18 cellular contexts compared by ENCODE assay signal in genomic region chr1:201774224-201774982, GRCh38. TPM values are rescaled to one million over a fixed set of nuclear protein-coding genes. Genes with fewer than 3 reads are reported as not detected.
DNase-seq lines count a peak whose midpoint lies in the region; ATAC-seq, FAIRE-seq and TF ChIP-seq lines count a peak whose summit lies in the region.
"Had no signal": no experiment of that assay in that cellular context is flagged by ENCODE, and none has a peak within 500 bp of the region (broad histone marks: within the 10 kb centered on the region; RNA-seq: fewer than 3 reads in every experiment).

No MANE protein-coding gene starts in this region.

- H3K4me1 ChIP-seq in endothelial cell of umbilical vein (ENCODE audit: control insufficient read depth, extremely low read depth, insufficient read depth, low read length) = peaks cover 48% of the 10 kb centered on the region

- H3K36me3 ChIP-seq in endothelial cell of umbilical vein (ENCODE audit: control insufficient read depth in 2 of 2, extremely low read depth in 1 of 2, insufficient read depth in 2 of 2, low read length in 2 of 2) = no peaks in the 10 kb centered on the region

- CTCF ChIA-PET in endothelial cell of umbilical vein (lab: Charles Lee) (interaction anchor here (0.7 to 2.1 kb wide), 14 partner anchors 11 to 244 kb away, joined by 3 to 12 read pairs (median 4); no protein-coding TSS in a partner anchor), Calu3 (lab: Charles Lee) (no interaction called here)

- peaks cover 22% of the 10 kb centered on the region for H3K9me3 Mint-ChIP-seq in mesothelial cell of epicardium
- no peaks in the 10 kb centered on the region for H3K9me3 Mint-ChIP-seq in Calu3 (ENCODE audit: low read depth, unreplicated experiment)

- H3K79me2 ChIP-seq in endothelial cell of umbilical vein (ENCODE audit: control insufficient read depth, insufficient read depth, low read length) = peaks cover 53% of the 10 kb centered on the region

- H3K27me3 Mint-ChIP-seq in mesothelial cell of epicardium (ENCODE audit: low read depth) (no peaks in the 10 kb centered on the region), Calu3 (ENCODE audit: unreplicated experiment) (peaks cover 13% of the 10 kb centered on the region)
- H3K27me3 Mint-ChIP-seq: activated CD4-positive, alpha-beta memory T cell treated with anti-CD3 and anti-CD28 coated beads for 36 hours; brain had no signal

- no peaks in the 10 kb centered on the region for H4K20me1 ChIP-seq in endothelial cell of umbilical vein (replicated peaks; ENCODE audit: control insufficient read depth, extremely low read depth, insufficient read depth, low read length)

- no peak overlapping the region for H3K4me3 ChIP-seq in endothelial cell of umbilical vein (replicated peaks in 1 of 3; ENCODE audit: insufficient read depth in 1 of 3, low read depth in 1 of 3, low read length in 3 of 3)
- H3K4me3 ChIP-seq: MG63, tibial nerve had no signal

- dilution Hi-C loops in endothelial cell of umbilical vein (cut with MboI; ENCODE audit: extremely low pct_ligation_motif_present, low sequenced_read_pairs) = no loop called here

- FAIRE-seq in endothelial cell of umbilical vein (lab: Jason Lieb, UNC) = no peak

- H2AFZ ChIP-seq in endothelial cell of umbilical vein (ENCODE audit: low read depth, low read length) = no peak overlapping the region

- intact Hi-C loops in endothelial cell of umbilical vein (cut with micrococcal nuclease) = no loop called here
- intact Hi-C loops in Calu3 (cut with micrococcal nuclease; ENCODE audit: unreplicated experiment) = no loop called here

- BruUV-seq in endothelial cell of umbilical vein (replicated peaks; lab: Mats Ljungman, UMichigan) (TSS peak; percentile 38), Calu3 (replicated peaks; lab: Mats Ljungman, UMichigan) (no TSS peak)

- peak overlapping the region; percentile 44 for H3K9ac ChIP-seq in endothelial cell of umbilical vein (replicated peaks; ENCODE audit: extremely low read depth, insufficient read depth, low read length)

- no peaks in the 10 kb centered on the region for H3K9me3 ChIP-seq in endothelial cell of umbilical vein (replicated peaks; ENCODE audit: control insufficient read depth, insufficient read depth, low read length)

- H3K36me3 Mint-ChIP-seq in mesothelial cell of epicardium (peaks cover 32% of the 10 kb centered on the region), Calu3 (ENCODE audit: insufficient read depth, unreplicated experiment) (no peaks in the 10 kb centered on the region)
- H3K36me3 Mint-ChIP-seq: activated CD4-positive, alpha-beta memory T cell treated with anti-CD3 and anti-CD28 coated beads for 36 hours had no signal

- H3K9me1 ChIP-seq in endothelial cell of umbilical vein (replicated peaks; ENCODE audit: control insufficient read depth, extremely low read depth, insufficient read depth, low read length) = no peaks in the 10 kb centered on the region

- no peak for ATAC-seq in HG02763 (IDR thresholded peaks at IDR 0.05; ENCODE audit: unreplicated experiment)

- no peak for TF ChIP-seq POLR2A in endothelial cell of umbilical vein (IDR thresholded peaks at IDR 0.05; ENCODE audit: low read depth, low read length)

- TF ChIP-seq CTCF in endothelial cell of umbilical vein (IDR thresholded peaks at IDR 0.05; ENCODE audit: extremely low read depth in 1 of 2, insufficient read depth in 1 of 2, low read depth in 1 of 2, low read length in 2 of 2) = no peak
- no peak for TF ChIP-seq CTCF in mesothelial cell of epicardium (IDR thresholded peaks at IDR 0.05; ENCODE audit: unreplicated experiment)
- no peak for TF ChIP-seq CTCF in Calu3 (IDR thresholded peaks at IDR 0.05; ENCODE audit: unreplicated experiment)

- H3K4me2 ChIP-seq in endothelial cell of umbilical vein (ENCODE audit: insufficient read depth, low read length) = peak overlapping the region; percentile 62

- POLR2A ChIA-PET in endothelial cell of umbilical vein (lab: Charles Lee) = interaction anchor here (0.7 to 1.5 kb wide), 5 partner anchors 10 to 34 kb away, joined by 3 to 5 read pairs (median 4); no protein-coding TSS in a partner anchor

- H3K27me3 ChIP-seq in endothelial cell of umbilical vein (ENCODE audit: control insufficient read depth in 2 of 2, insufficient read depth in 2 of 2, low read length in 2 of 2) = no peaks in the 10 kb centered on the region
- H3K27me3 ChIP-seq: MG63, tibial nerve had no signal

- DNase-seq in AG20443 (ENCODE audit: low spot score) (peak; percentile 64), NCI-H226 (peak; percentile 82), endothelial cell of umbilical vein (ENCODE audit: low read depth, low spot score) (no peak), mesothelial cell of epicardium (ENCODE audit: low spot score in 2 of 2, unreplicated experiment in 2 of 2) (no peak), Calu3 (no peak), NCI-H2196 treated with DMSO at 0.1 percent for 48 hours (lab: John Stamatoyannopoulos, UW; ENCODE audit: unreplicated experiment) (no peak), OCI-M2 (lab: John Stamatoyannopoulos, UW; ENCODE audit: unreplicated experiment) (no peak)
- DNase-seq: activated CD4-positive, alpha-beta memory T cell treated with anti-CD3 and anti-CD28 coated beads for 36 hours; DMS153; MG63; NCI-H2107; NK-92 treated with Interleukin-12 subunit alpha and Interleukin-12 subunit beta, amount 100 ng/mL, for 24 hours; stimulated activated CD4-positive, alpha-beta T cell treated with anti-CD3 and anti-CD28 coated beads, Interleukin-15, amount 100 ng/mL, for 24 hours had no signal

- peaks cover 30% of the 10 kb centered on the region for H3K4me1 Mint-ChIP-seq in mesothelial cell of epicardium
- peaks cover 13% of the 10 kb centered on the region for H3K4me1 Mint-ChIP-seq in Calu3 (ENCODE audit: low read depth, unreplicated experiment)
- H3K4me1 Mint-ChIP-seq: B cell, memory B cell had no signal

- peak overlapping the region; percentile 70 for H3K27ac ChIP-seq in endothelial cell of umbilical vein (ENCODE audit: insufficient read depth, low read depth, low read length)

- H3K27ac Mint-ChIP-seq in mesothelial cell of epicardium (peak overlapping the region; percentile 41), Calu3 (ENCODE audit: unreplicated experiment) (no peak overlapping the region)
- H3K27ac Mint-ChIP-seq: activated CD4-positive, alpha-beta memory T cell treated with anti-CD3 and anti-CD28 coated beads for 36 hours; B cell; brain; memory B cell had no signal

- H3K4me3 Mint-ChIP-seq in mesothelial cell of epicardium (no peak overlapping the region), Calu3 (ENCODE audit: low read depth, unreplicated experiment) (no peak overlapping the region)
- H3K4me3 Mint-ChIP-seq: activated CD4-positive, alpha-beta memory T cell treated with anti-CD3 and anti-CD28 coated beads for 36 hours; B cell; brain; memory B cell had no signal

TF ChIP-seq in endothelial cell of umbilical vein, 7 proteins besides CTCF, POLR2A, EP300 and RAD21:
- no peak for TF ChIP-seq FOS (IDR thresholded peaks at IDR 0.05; ENCODE audit: borderline replicate concordance, insufficient read depth, low read length)
- TF ChIP-seq JUN (IDR thresholded peaks at IDR 0.05; ENCODE audit: borderline replicate concordance, insufficient read depth, insufficient read length, low read depth) = no peak
- TF ChIP-seq MAX (IDR thresholded peaks at IDR 0.05; ENCODE audit: insufficient read depth, insufficient read length) = no peak
- no peak for TF ChIP-seq EZH2 (IDR thresholded peaks at IDR 0.05; ENCODE audit: borderline replicate concordance, low read depth, low read length, severe bottlenecking)
- TF ChIP-seq POLR2AphosphoS5 (IDR thresholded peaks at IDR 0.05; ENCODE audit: insufficient read depth, low read depth, low read length) = no peak
- TF ChIP-seq GATA2 (IDR thresholded peaks at IDR 0.05; ENCODE audit: insufficient read depth, insufficient read length, low read depth, low read length) = peak; percentile 17
- TF ChIP-seq MYC (IDR thresholded peaks at IDR 0.05; ENCODE audit: low read depth, low read length) = no peak

RNA-seq across cellular contexts. Expression of gene IPO9, which starts 54.6 kb away (rescaled TPM):
- total RNA-seq in endothelial cell of umbilical vein = 104 and 114 TPM in 2 replicates
- 53.4 and 74.6 TPM in 2 replicates for polyA plus RNA-seq in endothelial cell of umbilical vein
- 45.5 and 50.1 TPM in 2 replicates for polyA plus RNA-seq in endothelial cell of umbilical vein (2011; cell fraction: cytosol; rRNA removed)
- 107 and 131 TPM in 2 replicates for polyA plus RNA-seq in endothelial cell of umbilical vein (2011; cell fraction: nucleus; rRNA removed)
- 44.5 and 54.7 TPM in 2 replicates for polyA plus RNA-seq in endothelial cell of umbilical vein (2012)
- polyA minus RNA-seq in endothelial cell of umbilical vein = 110 and 137 TPM in 2 replicates
- 61.2 TPM for polyA minus RNA-seq in endothelial cell of umbilical vein (2011; cell fraction: cytosol; rRNA and poly(A)+ RNA removed)
- polyA minus RNA-seq in endothelial cell of umbilical vein (2011; cell fraction: nucleus; rRNA and poly(A)+ RNA removed) = 56.8 and 85.5 TPM in 2 replicates
- 80.1 to 87.8 TPM (median 84.9 TPM) in 3 replicates for total RNA-seq in mesothelial cell of epicardium
- 86.3 and 98.8 TPM in 2 replicates for total RNA-seq in Calu3 (2022)

Comparison
In these comparisons a context has a peak if more than half of its experiments do, and no peak if none do; other contexts are left out.
1. DNase-seq: peak in AG20443 (single experiment) and NCI-H226 (single experiment); none in endothelial cell of umbilical vein (single experiment), mesothelial cell of epicardium (0 of 2), Calu3 (single experiment), NCI-H2196 treated with DMSO at 0.1 percent for 48 hours (single experiment) and OCI-M2 (single experiment).